Comparison of ENCODE assay signal across 16 cellular contexts in genomic region chr2:232488097-232488711, GRCh38. TPM values are rescaled to one million over a fixed set of nuclear protein-coding genes. Genes with fewer than 3 reads are reported as not detected.
DNase-seq lines count a peak whose midpoint lies in the region; TF ChIP-seq lines count a peak whose summit lies in the region.
"Had no signal": no experiment of that assay in that cellular context is flagged by ENCODE, and none has a peak within 500 bp of the region (broad histone marks: within the 10 kb centered on the region; RNA-seq: fewer than 3 reads in every experiment).

No MANE protein-coding gene starts in this region.

- no peak overlapping the region for H3K4ac ChIP-seq in neuronal stem cell (ENCODE audit: low read length)

- intact Hi-C loops in Caco-2 (cut with micrococcal nuclease; ENCODE audit: unreplicated experiment) = no loop called here

- peak overlapping the region; percentile 29 for H2AFZ ChIP-seq in neuronal stem cell (ENCODE audit: low read length)

- no TSS peak for BruUV-seq in Caco-2 (replicated peaks; lab: Mats Ljungman, UMichigan)

- peaks cover 8% of the 10 kb centered on the region for H3K79me1 ChIP-seq in neuronal stem cell (ENCODE audit: low read depth, low read length)

- no peak overlapping the region for H3K27ac Mint-ChIP-seq in Caco-2 (ENCODE audit: unreplicated experiment)
- H3K27ac Mint-ChIP-seq in activated CD4-positive, alpha-beta memory T cell treated with anti-CD3 and anti-CD28 coated beads, Interleukin-2, amount 10 ng/mL, durations not matched to agents 7 days and 5 days = no peak overlapping the region
- H3K27ac Mint-ChIP-seq: activated T-helper 1 cell treated with anti-CD3 and anti-CD28 coated beads, Interleukin-12 subunit alpha, Interleukin-12 subunit beta, Interleukin-2, Interleukin-4 antibody, amounts not matched to agents 30 ng/mL and 10 ng/mL and 1 ng/mL, durations not matched to agents 14 hours and 24 hours and 36 hours; IgD-negative memory B cell; immature natural killer cell had no signal

- H3K27ac ChIP-seq in HUES64 (ENCODE audit: low read depth, low read length) = no peak overlapping the region
- no peak overlapping the region for H3K27ac ChIP-seq in neuronal stem cell (replicated peaks; ENCODE audit: low read length)
- H3K27ac ChIP-seq: SK-N-MC, transverse colon had no signal

- no peak for DNase-seq in Caco-2
- DNase-seq in epithelial cell of proximal tubule (ENCODE audit: low read depth) = no peak
- no peak for DNase-seq in neuronal stem cell (ENCODE audit: low spot score)
- DNase-seq in mucosa of gallbladder (ENCODE audit: low spot score) = no peak
- no peak for DNase-seq in COLO668 (lab: John Stamatoyannopoulos, UW; ENCODE audit: unreplicated experiment)
- no peak for DNase-seq in activated CD4-positive, alpha-beta memory T cell treated with anti-CD3 and anti-CD28 coated beads, Interleukin-2, amount 10 ng/mL, durations not matched to agents 7 days and 5 days
- no peak for DNase-seq in NCI-H1092 treated with DMSO at 0.1 percent for 48 hours (lab: John Stamatoyannopoulos, UW)
- DNase-seq: erythroblast, immature natural killer cell, transverse colon had no signal

- no peak overlapping the region for H2BK120ac ChIP-seq in neuronal stem cell (ENCODE audit: low read depth, low read length)

- H3K9me3 Mint-ChIP-seq in Caco-2 (ENCODE audit: unreplicated experiment) = no peaks in the 10 kb centered on the region
- H3K9me3 Mint-ChIP-seq in activated CD4-positive, alpha-beta memory T cell treated with anti-CD3 and anti-CD28 coated beads, Interleukin-2, amount 10 ng/mL, durations not matched to agents 7 days and 5 days = no peaks in the 10 kb centered on the region
- H3K9me3 Mint-ChIP-seq: activated T-helper 1 cell treated with anti-CD3 and anti-CD28 coated beads, Interleukin-12 subunit alpha, Interleukin-12 subunit beta, Interleukin-2, Interleukin-4 antibody, amounts not matched to agents 30 ng/mL and 10 ng/mL and 1 ng/mL, durations not matched to agents 14 hours and 24 hours and 36 hours; IgD-negative memory B cell had no signal

- H2BK12ac ChIP-seq in neuronal stem cell (ENCODE audit: low read length) = no peak overlapping the region

- H3K4me3 ChIP-seq in Caco-2 (ENCODE audit: low read depth, low read length) (peak overlapping the region; percentile 15), HUES64 (ENCODE audit: low read length) (peak overlapping the region; percentile 47), epithelial cell of proximal tubule (ENCODE audit: low read depth, low read length) (peak overlapping the region; percentile 6), neuronal stem cell (ENCODE audit: low read length in 2 of 2) (peak overlapping the region in 1 of 2 donors; percentile 78)

- no peak overlapping the region for H2BK15ac ChIP-seq in neuronal stem cell (ENCODE audit: low read length)

- H3K18ac ChIP-seq in neuronal stem cell (ENCODE audit: low read length) = peak overlapping the region; percentile 92

- H3K9ac ChIP-seq in HUES64 (ENCODE audit: low read depth, low read length) (no peak overlapping the region), neuronal stem cell (ENCODE audit: low read depth, low read length, poor library complexity) (no peak overlapping the region)

- WGBS in HUES64 = 15% methylated on average over 16 of the region's 16 CpGs
- WGBS in neuronal stem cell (ENCODE audit: extremely low coverage in 2 of 2, insufficient read length in 2 of 2, insufficient replicate concordance in 1 of 2), 2 donors = no CpG with 5 or more reads among the region's 16 CpGs

- H2AK5ac ChIP-seq in neuronal stem cell (ENCODE audit: low read depth, low read length) = no peak overlapping the region

- H3K27me3 Mint-ChIP-seq in Caco-2 (ENCODE audit: insufficient read depth, unreplicated experiment) = no peaks in the 10 kb centered on the region
- peaks cover 45% of the 10 kb centered on the region for H3K27me3 Mint-ChIP-seq in activated CD4-positive, alpha-beta memory T cell treated with anti-CD3 and anti-CD28 coated beads, Interleukin-2, amount 10 ng/mL, durations not matched to agents 7 days and 5 days

- H3K27me3 ChIP-seq in Caco-2 (replicated peaks; ENCODE audit: control insufficient read depth, insufficient read depth, low read length) (no peaks in the 10 kb centered on the region), HUES64 (ENCODE audit: insufficient read depth, low read length) (peaks cover 69% of the 10 kb centered on the region), neuronal stem cell (ENCODE audit: control insufficient read depth in 3 of 3, insufficient read depth in 3 of 3, low read depth in 1 of 3, low read length in 3 of 3) (peaks cover 26 to 97% (median 47%) of the 10 kb centered on the region in 3 experiments)

- H2BK5ac ChIP-seq in neuronal stem cell (ENCODE audit: low read length) = no peak overlapping the region

- H3K4me2 ChIP-seq in neuronal stem cell (ENCODE audit: insufficient read depth, low read length, poor library complexity, severe bottlenecking) = peak overlapping the region; percentile 83

- H3K36me3 Mint-ChIP-seq in Caco-2 (ENCODE audit: insufficient read depth, unreplicated experiment) = no peaks in the 10 kb centered on the region
- no peaks in the 10 kb centered on the region for H3K36me3 Mint-ChIP-seq in activated CD4-positive, alpha-beta memory T cell treated with anti-CD3 and anti-CD28 coated beads, Interleukin-2, amount 10 ng/mL, durations not matched to agents 7 days and 5 days (ENCODE audit: low read depth)
- H3K36me3 Mint-ChIP-seq: IgD-negative memory B cell, immature natural killer cell had no signal

- no peak overlapping the region for H4K91ac ChIP-seq in neuronal stem cell (ENCODE audit: low read depth, low read length, poor library complexity)

- no peak overlapping the region for H4K8ac ChIP-seq in neuronal stem cell (ENCODE audit: low read depth, low read length)

- POLR2A ChIA-PET in Caco-2 (lab: Charles Lee) = no interaction called here
- POLR2A ChIA-PET in activated CD4-positive, alpha-beta memory T cell treated with anti-CD3 and anti-CD28 coated beads, Interleukin-2, amount 10 ng/mL, durations not matched to agents 7 days and 5 days (lab: Charles Lee) = no interaction called here

- TF ChIP-seq CTCF in Caco-2 (IDR thresholded peaks at IDR 0.05; ENCODE audit: insufficient read depth in 1 of 2, low read depth in 1 of 2, low read length in 1 of 2, severe bottlenecking in 1 of 2, unreplicated experiment in 1 of 2) = peak in 1 of 2 experiments; percentile 9
- TF ChIP-seq CTCF in epithelial cell of proximal tubule (conservative IDR thresholded peaks at IDR 0.05; ENCODE audit: low read depth, low read length) = no peak

- H3K9me3 ChIP-seq in Caco-2 (no peaks in the 10 kb centered on the region), HUES64 (ENCODE audit: insufficient read depth, low read depth, low read length) (no peaks in the 10 kb centered on the region), neuronal stem cell (replicated peaks in 1 of 2; ENCODE audit: control insufficient read depth in 2 of 2, insufficient read depth in 1 of 2, low read depth in 1 of 2, low read length in 2 of 2) (peaks cover 0 to 7% of the 10 kb centered on the region in 2 donors)
- H3K9me3 ChIP-seq: transverse colon had no signal

- H3K36me3 ChIP-seq in Caco-2 (ENCODE audit: control insufficient read depth, insufficient read depth, low read length) = no peaks in the 10 kb centered on the region
- H3K36me3 ChIP-seq in HUES64 (ENCODE audit: insufficient read depth, low read length) = no peaks in the 10 kb centered on the region
- H3K36me3 ChIP-seq in neuronal stem cell (replicated peaks in 1 of 2; ENCODE audit: control insufficient read depth in 2 of 2, insufficient read depth in 2 of 2, low read length in 2 of 2) = peaks cover 0 to 2% of the 10 kb centered on the region in 2 donors
- H3K36me3 ChIP-seq: transverse colon had no signal

- H3K4me1 ChIP-seq in Caco-2 = no peaks in the 10 kb centered on the region
- peaks cover 11% of the 10 kb centered on the region for H3K4me1 ChIP-seq in HUES64 (ENCODE audit: insufficient read depth, low read length)
- H3K4me1 ChIP-seq in neuronal stem cell (ENCODE audit: control insufficient read depth in 2 of 2, insufficient read depth in 1 of 2, low read depth in 1 of 2, low read length in 2 of 2) = peaks cover 0 to 13% of the 10 kb centered on the region in 2 donors

- no peak overlapping the region for H3K23ac ChIP-seq in neuronal stem cell (ENCODE audit: low read depth, low read length, poor library complexity)

- CTCF ChIA-PET in Caco-2 (lab: Charles Lee) = no interaction called here
- CTCF ChIA-PET in activated CD4-positive, alpha-beta memory T cell treated with anti-CD3 and anti-CD28 coated beads, Interleukin-2, amount 10 ng/mL, durations not matched to agents 7 days and 5 days (lab: Charles Lee) = no interaction called here

- H3K4me1 Mint-ChIP-seq in Caco-2 (ENCODE audit: low read depth, unreplicated experiment) = no peaks in the 10 kb centered on the region
- H3K4me1 Mint-ChIP-seq in activated CD4-positive, alpha-beta memory T cell treated with anti-CD3 and anti-CD28 coated beads, Interleukin-2, amount 10 ng/mL, durations not matched to agents 7 days and 5 days = peaks cover 8% of the 10 kb centered on the region

- H3K4me3 Mint-ChIP-seq in Caco-2 (ENCODE audit: unreplicated experiment) = peak overlapping the region; percentile 47
- no peak overlapping the region for H3K4me3 Mint-ChIP-seq in activated CD4-positive, alpha-beta memory T cell treated with anti-CD3 and anti-CD28 coated beads, Interleukin-2, amount 10 ng/mL, durations not matched to agents 7 days and 5 days
- H3K4me3 Mint-ChIP-seq: activated T-helper 1 cell treated with anti-CD3 and anti-CD28 coated beads, Interleukin-12 subunit alpha, Interleukin-12 subunit beta, Interleukin-2, Interleukin-4 antibody, amounts not matched to agents 30 ng/mL and 10 ng/mL and 1 ng/mL, durations not matched to agents 14 hours and 24 hours and 36 hours had no signal

- no peak overlapping the region for H3K14ac ChIP-seq in neuronal stem cell (ENCODE audit: low read length)

RNA-seq across cellular contexts. Expression of gene ECEL1, which starts 0.6 kb away (rescaled TPM):
- total RNA-seq in Caco-2 (2022) = 6.4 and 8.9 TPM in 2 replicates
- polyA plus RNA-seq in HUES64 (2013, experiment 1 of 2) = 1.9 TPM
- 3.4 TPM for polyA plus RNA-seq in HUES64 (2013, experiment 2 of 2)
- total RNA-seq in epithelial cell of proximal tubule = not detected in 2 replicates
- 8.2 TPM for polyA plus RNA-seq in neuronal stem cell (2013, experiment 1 of 2)
- polyA plus RNA-seq in neuronal stem cell (2013, experiment 2 of 2) = 7.9 TPM
- 0.35 TPM for total RNA-seq in mucosa of gallbladder
- not detected for total RNA-seq in activated CD4-positive, alpha-beta memory T cell treated with anti-CD3 and anti-CD28 coated beads, Interleukin-2, amount 10 ng/mL, durations not matched to agents 7 days and 5 days
- total RNA-seq: activated T-helper 1 cell treated with anti-CD3 and anti-CD28 coated beads, Interleukin-12 subunit alpha, Interleukin-12 subunit beta, Interleukin-2, Interleukin-4 antibody, amounts not matched to agents 30 ng/mL and 10 ng/mL and 1 ng/mL, durations not matched to agents 14 hours and 24 hours and 36 hours; bronchial epithelial cell; myocyte; transverse colon had no signal
- polyA plus RNA-seq: IgD-negative memory B cell, immature natural killer cell had no signal

RNA-seq across cellular contexts. Expression of gene PRSS56, which starts 32.0 kb away (rescaled TPM):
- total RNA-seq in Caco-2 (2022) (not detected in 2 replicates), epithelial cell of proximal tubule (not detected in 2 replicates), mucosa of gallbladder (not detected)
- polyA plus RNA-seq in HUES64 (2013, experiment 1 of 2) = 0.10 TPM
- polyA plus RNA-seq in HUES64 (2013, experiment 2 of 2) = not detected
- not detected for polyA plus RNA-seq in neuronal stem cell (2013, experiment 1 of 2)
- not detected for polyA plus RNA-seq in neuronal stem cell (2013, experiment 2 of 2)
- not detected for total RNA-seq in activated CD4-positive, alpha-beta memory T cell treated with anti-CD3 and anti-CD28 coated beads, Interleukin-2, amount 10 ng/mL, durations not matched to agents 7 days and 5 days
- total RNA-seq: activated T-helper 1 cell treated with anti-CD3 and anti-CD28 coated beads, Interleukin-12 subunit alpha, Interleukin-12 subunit beta, Interleukin-2, Interleukin-4 antibody, amounts not matched to agents 30 ng/mL and 10 ng/mL and 1 ng/mL, durations not matched to agents 14 hours and 24 hours and 36 hours; bronchial epithelial cell; transverse colon had no signal
- polyA plus RNA-seq: IgD-negative memory B cell, immature natural killer cell had no signal

RNA-seq across cellular contexts. Expression of gene ALPI, which starts 32.3 kb away (rescaled TPM):
- total RNA-seq in Caco-2 (2022) = 4.4 and 5.3 TPM in 2 replicates
- not detected for polyA plus RNA-seq in HUES64 (2013, experiment 1 of 2)
- not detected for polyA plus RNA-seq in HUES64 (2013, experiment 2 of 2)
- not detected in 2 replicates for total RNA-seq in epithelial cell of proximal tubule
- not detected for polyA plus RNA-seq in neuronal stem cell (2013, experiment 1 of 2)
- polyA plus RNA-seq in neuronal stem cell (2013, experiment 2 of 2) = not detected
- 1.0 TPM for total RNA-seq in mucosa of gallbladder
- not detected for total RNA-seq in activated CD4-positive, alpha-beta memory T cell treated with anti-CD3 and anti-CD28 coated beads, Interleukin-2, amount 10 ng/mL, durations not matched to agents 7 days and 5 days
- total RNA-seq: activated T-helper 1 cell treated with anti-CD3 and anti-CD28 coated beads, Interleukin-12 subunit alpha, Interleukin-12 subunit beta, Interleukin-2, Interleukin-4 antibody, amounts not matched to agents 30 ng/mL and 10 ng/mL and 1 ng/mL, durations not matched to agents 14 hours and 24 hours and 36 hours; bronchial epithelial cell; myocyte had no signal
- polyA plus RNA-seq: IgD-negative memory B cell, immature natural killer cell had no signal

RNA-seq across cellular contexts. Expression of gene CHRND, which starts 37.8 kb away (rescaled TPM):
- total RNA-seq in Caco-2 (2022) (not detected in 2 replicates), epithelial cell of proximal tubule (not detected in 2 replicates), mucosa of gallbladder (not detected)
- polyA plus RNA-seq in HUES64 (2013, experiment 1 of 2) = 0.05 TPM
- polyA plus RNA-seq in HUES64 (2013, experiment 2 of 2) = 0.19 TPM
- 0.18 TPM for polyA plus RNA-seq in neuronal stem cell (2013, experiment 1 of 2)
- 0.14 TPM for polyA plus RNA-seq in neuronal stem cell (2013, experiment 2 of 2)
- total RNA-seq in activated CD4-positive, alpha-beta memory T cell treated with anti-CD3 and anti-CD28 coated beads, Interleukin-2, amount 10 ng/mL, durations not matched to agents 7 days and 5 days = not detected
- total RNA-seq: activated T-helper 1 cell treated with anti-CD3 and anti-CD28 coated beads, Interleukin-12 subunit alpha, Interleukin-12 subunit beta, Interleukin-2, Interleukin-4 antibody, amounts not matched to agents 30 ng/mL and 10 ng/mL and 1 ng/mL, durations not matched to agents 14 hours and 24 hours and 36 hours; bronchial epithelial cell; transverse colon had no signal
- polyA plus RNA-seq: IgD-negative memory B cell, immature natural killer cell had no signal

RNA-seq across cellular contexts. Expression of gene CHRNG, which starts 51.3 kb away (rescaled TPM):
- not detected in 2 replicates for total RNA-seq in Caco-2 (2022)
- polyA plus RNA-seq in HUES64 (2013, experiment 1 of 2) = not detected
- polyA plus RNA-seq in HUES64 (2013, experiment 2 of 2) = not detected
- not detected in 2 replicates for total RNA-seq in epithelial cell of proximal tubule
- polyA plus RNA-seq in neuronal stem cell (2013, experiment 1 of 2) = not detected
- not detected for polyA plus RNA-seq in neuronal stem cell (2013, experiment 2 of 2)
- total RNA-seq in mucosa of gallbladder = not detected
- not detected for total RNA-seq in activated CD4-positive, alpha-beta memory T cell treated with anti-CD3 and anti-CD28 coated beads, Interleukin-2, amount 10 ng/mL, durations not matched to agents 7 days and 5 days
- total RNA-seq: activated T-helper 1 cell treated with anti-CD3 and anti-CD28 coated beads, Interleukin-12 subunit alpha, Interleukin-12 subunit beta, Interleukin-2, Interleukin-4 antibody, amounts not matched to agents 30 ng/mL and 10 ng/mL and 1 ng/mL, durations not matched to agents 14 hours and 24 hours and 36 hours; bronchial epithelial cell; transverse colon had no signal
- polyA plus RNA-seq: IgD-negative memory B cell, immature natural killer cell had no signal
